ENCODE assay signal across 11 cellular contexts in genomic region chr7:43077732-43078391, GRCh38. TPM values are rescaled to one million over a fixed set of nuclear protein-coding genes. Genes with fewer than 3 reads are reported as not detected.
DNase-seq lines count a peak whose midpoint lies in the region; ATAC-seq, FAIRE-seq and TF ChIP-seq lines count a peak whose summit lies in the region.
"Had no signal": no experiment of that assay in that cellular context is flagged by ENCODE, and none has a peak within 500 bp of the region (broad histone marks: within the 10 kb centered on the region; RNA-seq: fewer than 3 reads in every experiment).

No MANE protein-coding gene starts in this region.

- peaks cover 4% of the 10 kb centered on the region for H3K4me1 Mint-ChIP-seq in activated CD4-positive, alpha-beta memory T cell treated with anti-CD3 and anti-CD28 coated beads for 36 hours (ENCODE audit: low read depth)

- TF ChIP-seq CTCF in keratinocyte (optimal IDR thresholded peaks at IDR 0.05 in 1 of 3, IDR thresholded peaks at IDR 0.05 in 1 of 3, conservative IDR thresholded peaks at IDR 0.05 in 1 of 3; ENCODE audit: extremely low read depth in 1 of 3, insufficient read depth in 2 of 3, low read length in 3 of 3) (no peak), lower leg skin (IDR thresholded peaks at IDR 0.05) (no peak), heart left ventricle (IDR thresholded peaks at IDR 0.05) (no peak)

- intact Hi-C loops in activated CD4-positive, alpha-beta memory T cell treated with anti-CD3 and anti-CD28 coated beads for 36 hours (cut with micrococcal nuclease), result loop anchor here (5.0 kb wide), 1 partner anchor 146 kb away; the partner anchor contains the start of genes MRPL32 and PSMA2
- intact Hi-C loops in lower leg skin (cut with DNase I; ENCODE audit: low total_unique reads) (no loop called here), heart left ventricle (cut with DNase I) (no loop called here)

- 57 to 64% methylated on average over 7 of the region's 7 CpGs for WGBS in lower leg skin, 2 donors
- WGBS in heart left ventricle, 4 donors, result 44 to 56% (median 50%) methylated on average over 7 of the region's 7 CpGs

- H3K79me2 ChIP-seq in keratinocyte (ENCODE audit: control insufficient read depth, insufficient read depth, low read length), result no peaks in the 10 kb centered on the region

- no peak overlapping the region for H3K9ac ChIP-seq in keratinocyte (ENCODE audit: control insufficient read depth, extremely low read depth, insufficient read depth, low read length)

- no peaks in the 10 kb centered on the region for H4K20me1 ChIP-seq in keratinocyte (ENCODE audit: control insufficient read depth, extremely low read depth, insufficient read depth, low read length)

- H3K4me3 ChIP-seq in keratinocyte (ENCODE audit: control insufficient read depth in 2 of 3, extremely low read depth in 1 of 3, insufficient read depth in 2 of 3, low read depth in 1 of 3, low read length in 3 of 3), result no peak overlapping the region
- H3K4me3 ChIP-seq in lower leg skin (ENCODE audit: low read depth, poor library complexity, severe bottlenecking), result no peak overlapping the region
- no peak overlapping the region for H3K4me3 ChIP-seq in heart left ventricle

- no peaks in the 10 kb centered on the region for H3K36me3 ChIP-seq in keratinocyte (ENCODE audit: control insufficient read depth in 2 of 2, extremely low read depth in 1 of 2, insufficient read depth in 2 of 2, low read length in 2 of 2)
- H3K36me3 ChIP-seq in heart left ventricle, result no peaks in the 10 kb centered on the region

- H3K9me1 ChIP-seq in keratinocyte (ENCODE audit: control insufficient read depth, extremely low read depth, insufficient read depth, low read length), result no peaks in the 10 kb centered on the region

- no peak overlapping the region for H3K4me3 Mint-ChIP-seq in activated CD4-positive, alpha-beta memory T cell treated with anti-CD3 and anti-CD28 coated beads for 36 hours
- H3K4me3 Mint-ChIP-seq: naive thymus-derived CD4-positive, alpha-beta T cell; T-helper 1 cell treated with Interleukin-12 subunit alpha and Interleukin-12 subunit beta and Interleukin-4 antibody, amounts not matched to agents 30 μg/mL and 1 μg/mL, for 36 hours had no signal

- peaks cover 2% of the 10 kb centered on the region for H3K9me3 Mint-ChIP-seq in activated CD4-positive, alpha-beta memory T cell treated with anti-CD3 and anti-CD28 coated beads for 36 hours

- DNase-seq in ELR (ENCODE audit: low read depth) (peak; percentile 28), HTR-8/SVneo (ENCODE audit: insufficient read length, low spot score) (peak; percentile 10), SW480 (ENCODE audit: low spot score) (peak; percentile 9), keratinocyte (ENCODE audit: low read depth, low spot score) (no peak), lower leg skin (ENCODE audit: low spot score in 2 of 2) (no peak), heart left ventricle (no peak)
- no peak for DNase-seq in activated CD4-positive, alpha-beta memory T cell treated with anti-CD3 and anti-CD28 coated beads for 36 hours
- DNase-seq in stimulated activated CD4-positive, alpha-beta T cell treated with anti-CD3 and anti-CD28 coated beads, Interleukin-4, amount 100 ng/mL, for 24 hours, result no peak
- DNase-seq: amniotic stem cell; naive thymus-derived CD4-positive, alpha-beta T cell had no signal

- no peak overlapping the region for H3K27ac ChIP-seq in keratinocyte (ENCODE audit: control insufficient read depth, insufficient read depth, low read length)
- no peak overlapping the region for H3K27ac ChIP-seq in heart left ventricle

- H3K27ac Mint-ChIP-seq in activated CD4-positive, alpha-beta memory T cell treated with anti-CD3 and anti-CD28 coated beads for 36 hours, result no peak overlapping the region
- H3K27ac Mint-ChIP-seq: naive thymus-derived CD4-positive, alpha-beta T cell; T-helper 1 cell treated with Interleukin-12 subunit alpha and Interleukin-12 subunit beta and Interleukin-4 antibody, amounts not matched to agents 30 μg/mL and 1 μg/mL, for 36 hours had no signal

- no peaks in the 10 kb centered on the region for H3K9me3 ChIP-seq in keratinocyte (ENCODE audit: control insufficient read depth, low read depth, low read length)
- no peaks in the 10 kb centered on the region for H3K9me3 ChIP-seq in heart left ventricle

- CTCF ChIA-PET in activated CD4-positive, alpha-beta memory T cell treated with anti-CD3 and anti-CD28 coated beads for 36 hours (lab: Charles Lee), result interaction anchor here (1.0 to 1.2 kb wide), 2 partner anchors 11 to 183 kb away, joined by 3 read pairs; no protein-coding TSS in a partner anchor

- POLR2A ChIA-PET in activated CD4-positive, alpha-beta memory T cell treated with anti-CD3 and anti-CD28 coated beads for 36 hours (lab: Charles Lee), result no interaction called here

- no peaks in the 10 kb centered on the region for H3K36me3 Mint-ChIP-seq in activated CD4-positive, alpha-beta memory T cell treated with anti-CD3 and anti-CD28 coated beads for 36 hours

- peaks cover 26% of the 10 kb centered on the region for H3K27me3 Mint-ChIP-seq in activated CD4-positive, alpha-beta memory T cell treated with anti-CD3 and anti-CD28 coated beads for 36 hours

- dilution Hi-C loops in keratinocyte (cut with MboI; ENCODE audit: extremely low pct_ligation_motif_present, low sequenced_read_pairs), result no loop called here

- H2AFZ ChIP-seq in keratinocyte (ENCODE audit: control insufficient read depth, low read length), result no peak overlapping the region

- H3K4me1 ChIP-seq in keratinocyte (ENCODE audit: control insufficient read depth, extremely low read depth, insufficient read depth, low read length) (peaks cover 5% of the 10 kb centered on the region), heart left ventricle (no peaks in the 10 kb centered on the region)

- TF ChIP-seq POLR2A in lower leg skin (IDR thresholded peaks at IDR 0.05) (no peak), heart left ventricle (IDR thresholded peaks at IDR 0.05) (no peak)

- no peak for FAIRE-seq in HTR-8/SVneo (lab: Jason Lieb, UNC)
- FAIRE-seq in keratinocyte (lab: Jason Lieb, UNC), result no peak

- H3K27me3 ChIP-seq in keratinocyte (ENCODE audit: control insufficient read depth, extremely low read depth, insufficient read depth, low read length) (peaks cover 5% of the 10 kb centered on the region), heart left ventricle (peaks cover 0 to 24% (median 0%) of the 10 kb centered on the region in 9 donors)

- peak overlapping the region; percentile 16 for H3K4me2 ChIP-seq in keratinocyte (ENCODE audit: control insufficient read depth, extremely low read depth, insufficient read depth, low read depth, low read length)

- ATAC-seq in heart left ventricle, result no peak
- ATAC-seq: naive thymus-derived CD4-positive, alpha-beta T cell had no signal

RNA-seq across cellular contexts. Expression of gene HECW1, which starts 34.6 kb away (rescaled TPM):
- polyA plus RNA-seq in keratinocyte, result 0.01 to 0.04 TPM in 2 of 3 replicates, not detected in the other
- not detected for polyA plus RNA-seq in keratinocyte (2011; ENCODE audit: low read depth)
- not detected in 2 replicates for polyA plus RNA-seq in keratinocyte (2011; cell fraction: cytosol; rRNA removed)
- polyA plus RNA-seq in keratinocyte (2011; cell fraction: nucleus; rRNA removed), result 0.03 and 0.04 TPM in 2 replicates
- polyA plus RNA-seq in keratinocyte (2012; ENCODE audit: low replicate concordance), result not detected in 2 replicates
- not detected in 3 replicates for polyA minus RNA-seq in keratinocyte
- polyA minus RNA-seq in keratinocyte (2011; cell fraction: cytosol; rRNA and poly(A)+ RNA removed), result not detected
- not detected in 2 replicates for polyA minus RNA-seq in keratinocyte (2011; cell fraction: nucleus; rRNA and poly(A)+ RNA removed)
- not detected for total RNA-seq in activated CD4-positive, alpha-beta memory T cell treated with anti-CD3 and anti-CD28 coated beads for 36 hours
- total RNA-seq in lower leg skin, result 1 to 10 TPM in 2 of 4 donors, under 1 TPM in 1, not detected in 1; 0.62 to 4.3 (median 1.4) TPM
- total RNA-seq in heart left ventricle, result under 1 TPM in 1 of 9 donors, not detected in 8; 0.23 TPM
- polyA plus RNA-seq in heart left ventricle, result not detected
- total RNA-seq: naive thymus-derived CD4-positive, alpha-beta T cell had no signal
- polyA plus RNA-seq: naive thymus-derived CD4-positive, alpha-beta T cell had no signal

Comparison
In these comparisons a context has a peak if more than half of its experiments do, and no peak if none do; other contexts are left out.
1. DNase-seq: peak in ELR (single experiment), HTR-8/SVneo (single experiment) and SW480 (single experiment); none in keratinocyte (single experiment), activated CD4-positive, alpha-beta memory T cell treated with anti-CD3 and anti-CD28 coated beads for 36 hours (single experiment), stimulated activated CD4-positive, alpha-beta T cell treated with anti-CD3 and anti-CD28 coated beads, Interleukin-4, amount 100 ng/mL, for 24 hours (single experiment), lower leg skin (0 of 2) and heart left ventricle (0 of 5).